1 cellular context compared by ENCODE assay signal in the genomic region with DNA sequence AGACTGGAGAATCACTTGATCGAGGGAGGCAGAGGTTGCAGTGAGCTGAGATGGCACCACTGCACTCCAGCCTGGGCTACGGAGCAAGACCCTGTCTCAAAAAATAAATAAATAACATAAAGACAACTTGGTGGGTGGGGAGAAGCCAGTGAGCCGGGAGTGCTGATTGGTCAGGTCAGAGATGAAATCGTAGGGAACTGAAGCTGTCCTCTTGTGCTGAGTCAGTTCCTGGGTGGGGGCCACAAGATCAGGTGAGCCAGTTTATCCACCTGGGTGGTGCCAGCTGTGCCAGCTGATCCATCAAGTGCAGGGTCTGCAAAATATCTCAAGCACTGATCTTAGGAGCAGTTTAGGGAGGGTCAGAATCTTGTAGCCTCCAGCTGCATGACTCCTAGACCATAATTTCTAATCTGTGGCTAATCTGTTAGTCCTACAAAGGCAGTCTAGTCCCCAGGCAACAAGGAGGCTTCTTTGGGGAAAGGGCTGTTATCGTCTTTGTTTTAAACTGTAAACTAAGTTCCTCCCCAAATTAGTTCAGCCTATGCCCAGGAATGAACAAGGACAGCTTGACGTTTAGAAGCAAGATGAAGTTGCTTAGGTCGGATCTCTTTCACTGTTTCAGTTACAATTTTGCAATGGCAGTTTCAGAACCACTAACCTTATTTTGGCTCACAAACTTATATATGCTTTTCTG.
TF ChIP-seq lines count a peak whose summit lies in the region.
"Not testable (repeated sequence)": the region's sequence is repeated elsewhere in the genome, so short reads cannot be mapped to it uniquely, and the experiment has no call there.

No MANE protein-coding gene starts in this region.

TF ChIP-seq in K562, 482 proteins besides CTCF, POLR2A, EP300 and RAD21 (continued from another document and continues in another):
- TF ChIP-seq, protein P1, sequence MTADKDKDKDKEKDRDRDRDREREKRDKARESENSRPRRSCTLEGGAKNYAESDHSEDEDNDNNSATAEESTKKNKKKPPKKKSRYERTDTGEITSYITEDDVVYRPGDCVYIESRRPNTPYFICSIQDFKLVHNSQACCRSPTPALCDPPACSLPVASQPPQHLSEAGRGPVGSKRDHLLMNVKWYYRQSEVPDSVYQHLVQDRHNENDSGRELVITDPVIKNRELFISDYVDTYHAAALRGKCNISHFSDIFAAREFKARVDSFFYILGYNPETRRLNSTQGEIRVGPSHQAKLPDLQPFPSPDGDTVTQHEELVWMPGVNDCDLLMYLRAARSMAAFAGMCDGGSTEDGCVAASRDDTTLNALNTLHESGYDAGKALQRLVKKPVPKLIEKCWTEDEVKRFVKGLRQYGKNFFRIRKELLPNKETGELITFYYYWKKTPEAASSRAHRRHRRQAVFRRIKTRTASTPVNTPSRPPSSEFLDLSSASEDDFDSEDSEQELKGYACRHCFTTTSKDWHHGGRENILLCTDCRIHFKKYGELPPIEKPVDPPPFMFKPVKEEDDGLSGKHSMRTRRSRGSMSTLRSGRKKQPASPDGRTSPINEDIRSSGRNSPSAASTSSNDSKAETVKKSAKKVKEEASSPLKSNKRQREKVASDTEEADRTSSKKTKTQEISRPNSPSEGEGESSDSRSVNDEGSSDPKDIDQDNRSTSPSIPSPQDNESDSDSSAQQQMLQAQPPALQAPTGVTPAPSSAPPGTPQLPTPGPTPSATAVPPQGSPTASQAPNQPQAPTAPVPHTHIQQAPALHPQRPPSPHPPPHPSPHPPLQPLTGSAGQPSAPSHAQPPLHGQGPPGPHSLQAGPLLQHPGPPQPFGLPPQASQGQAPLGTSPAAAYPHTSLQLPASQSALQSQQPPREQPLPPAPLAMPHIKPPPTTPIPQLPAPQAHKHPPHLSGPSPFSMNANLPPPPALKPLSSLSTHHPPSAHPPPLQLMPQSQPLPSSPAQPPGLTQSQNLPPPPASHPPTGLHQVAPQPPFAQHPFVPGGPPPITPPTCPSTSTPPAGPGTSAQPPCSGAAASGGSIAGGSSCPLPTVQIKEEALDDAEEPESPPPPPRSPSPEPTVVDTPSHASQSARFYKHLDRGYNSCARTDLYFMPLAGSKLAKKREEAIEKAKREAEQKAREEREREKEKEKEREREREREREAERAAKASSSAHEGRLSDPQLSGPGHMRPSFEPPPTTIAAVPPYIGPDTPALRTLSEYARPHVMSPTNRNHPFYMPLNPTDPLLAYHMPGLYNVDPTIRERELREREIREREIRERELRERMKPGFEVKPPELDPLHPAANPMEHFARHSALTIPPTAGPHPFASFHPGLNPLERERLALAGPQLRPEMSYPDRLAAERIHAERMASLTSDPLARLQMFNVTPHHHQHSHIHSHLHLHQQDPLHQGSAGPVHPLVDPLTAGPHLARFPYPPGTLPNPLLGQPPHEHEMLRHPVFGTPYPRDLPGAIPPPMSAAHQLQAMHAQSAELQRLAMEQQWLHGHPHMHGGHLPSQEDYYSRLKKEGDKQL (CRISPR knock-in tag; IDR thresholded peaks at IDR 0.05; ENCODE audit: borderline replicate concordance) = 0 out of 2 replicates have a peak, but pooled peaks have one; percentile 28
- TF ChIP-seq POLR2H (tag; IDR thresholded peaks at IDR 0.05; ENCODE audit: low read depth) (0 out of 2 replicates have a peak, but pooled peaks have one; percentile 48), HDAC2 (IDR thresholded peaks at IDR 0.05) (peak; percentile 59; the same call in 1 of the 2 replicates), DMBX1 (CRISPR knock-in tag; IDR thresholded peaks at IDR 0.05; ENCODE audit: borderline replicate concordance) (peak; percentile 78), CBFA2T3 (IDR thresholded peaks at IDR 0.05) (peak; percentile 65), ATF1 (tag; IDR thresholded peaks at IDR 0.05) (peak; percentile 40; the same call in 1 of the 2 replicates), ZNF175 (CRISPR knock-in tag; IDR thresholded peaks at IDR 0.05; ENCODE audit: low read depth) (peak; percentile 68; the same call in 1 of the 2 replicates), GATA2 (CRISPR knock-in tag; IDR thresholded peaks at IDR 0.05) (peak; percentile 83), ETV5 (CRISPR knock-in tag; IDR thresholded peaks at IDR 0.05; ENCODE audit: low read depth) (peak; percentile 51; the same call in 1 of the 2 replicates), NFRKB (IDR thresholded peaks at IDR 0.05; ENCODE audit: low read depth) (peak; percentile 56), ZNF395 (CRISPR knock-in tag; IDR thresholded peaks at IDR 0.05) (peak; percentile 78), MAFF (IDR thresholded peaks at IDR 0.05; ENCODE audit: low read length) (peak; percentile 41; the same call in 1 of the 2 replicates), NFYB (IDR thresholded peaks at IDR 0.05; ENCODE audit: extremely low read depth, insufficient read length) (peak; percentile 45), MAFG (tag; conservative IDR thresholded peaks at IDR 0.05) (peak; percentile 81), NFE2 (IDR thresholded peaks at IDR 0.05; ENCODE audit: low read depth) (peak; percentile 86), BRD9 (IDR thresholded peaks at IDR 0.05; ENCODE audit: low read depth, partially characterized antibody) (peak; percentile 75), CREM (IDR thresholded peaks at IDR 0.05; ENCODE audit: low read depth) (0 out of 2 replicates have a peak, but pooled peaks have one; percentile 24), TRIM24 (IDR thresholded peaks at IDR 0.05) (0 out of 4 replicates have a peak, but pooled peaks of 1 of the 2 experiments have one; percentile 30), ADNP (tag; IDR thresholded peaks at IDR 0.05) (0 out of 2 replicates have a peak, but pooled peaks have one; percentile 43), CSDE1 (IDR thresholded peaks at IDR 0.05) (0 out of 4 replicates have a peak, but pooled peaks of 1 of the 2 experiments have one; percentile 24), NBN (IDR thresholded peaks at IDR 0.05; ENCODE audit: low read depth) (peak; percentile 16; the same call in 1 of the 2 replicates), ETV1 (tag; conservative IDR thresholded peaks at IDR 0.05; ENCODE audit: low read depth) (peak; percentile 30; the same call in 1 of the 2 replicates), SMARCA4 (IDR thresholded peaks at IDR 0.05) (peak; percentile 80), FOXK2 (conservative IDR thresholded peaks at IDR 0.05 in 1 of 2, IDR thresholded peaks at IDR 0.05 in 1 of 2; ENCODE audit: low read depth in 2 of 2) (peak in 1 of 2 experiments; percentile 12; a peak in 1 of 4 replicates), RFX1 (IDR thresholded peaks at IDR 0.05) (peak; percentile 71), TCF3 (CRISPR knock-in tag; IDR thresholded peaks at IDR 0.05) (peak; percentile 67), CBFA2T2 (conservative IDR thresholded peaks at IDR 0.05) (peak; percentile 61), ATF7 (IDR thresholded peaks at IDR 0.05) (peak; percentile 55; the same call in 1 of the 2 replicates), ARNT (IDR thresholded peaks at IDR 0.05) (0 out of 4 replicates have a peak, but pooled peaks of 1 of the 2 experiments have one; percentile 39), NFIC (IDR thresholded peaks at IDR 0.05) (peak; percentile 51; the same call in 1 of the 2 replicates), ELF2 (CRISPR knock-in tag; IDR thresholded peaks at IDR 0.05) (0 out of 2 replicates have a peak, but pooled peaks have one; percentile 49), MTA3 (IDR thresholded peaks at IDR 0.05; ENCODE audit: borderline replicate concordance) (peak; percentile 82), ZNF583 (CRISPR knock-in tag; IDR thresholded peaks at IDR 0.05) (peak; percentile 63), KLF16 (IDR thresholded peaks at IDR 0.05) (0 out of 2 replicates have a peak, but pooled peaks have one; percentile 53), HDGF (IDR thresholded peaks at IDR 0.05) (peak; percentile 45; the same call in 1 of the 2 replicates), GATAD2B (IDR thresholded peaks at IDR 0.05; ENCODE audit: borderline replicate concordance) (peak; percentile 76; the same call in 1 of the 2 replicates), PBX2 (tag; conservative IDR thresholded peaks at IDR 0.05; ENCODE audit: low read depth) (peak; percentile 21), CXXC5 (CRISPR knock-in tag; IDR thresholded peaks at IDR 0.05) (peak; percentile 65), SIN3B (IDR thresholded peaks at IDR 0.05; ENCODE audit: low read depth) (peak; percentile 19; the same call in 1 of the 2 replicates), SMARCC2 (IDR thresholded peaks at IDR 0.05; ENCODE audit: low read depth) (peak; percentile 65), ZNF444 (CRISPR knock-in tag; IDR thresholded peaks at IDR 0.05) (peak; percentile 35; the same call in 1 of the 2 replicates), MTA2 (IDR thresholded peaks at IDR 0.05; ENCODE audit: low read depth) (peak; percentile 50; the same call in 1 of the 2 replicates), C11orf30 (IDR thresholded peaks at IDR 0.05; ENCODE audit: low read depth) (peak; percentile 95), ARID1B (IDR thresholded peaks at IDR 0.05) (peak; percentile 80), CTBP1 (IDR thresholded peaks at IDR 0.05; ENCODE audit: borderline replicate concordance) (peak; percentile 72; the same call in 1 of the 2 replicates), TBL1XR1 (IDR thresholded peaks at IDR 0.05; ENCODE audit: low read length in 2 of 2) (peak in 1 of 2 experiments; percentile 7; a peak in 1 of 4 replicates), RCOR1 (IDR thresholded peaks at IDR 0.05; ENCODE audit: borderline replicate concordance in 1 of 2, low read depth in 2 of 2, low read length in 2 of 2) (0 out of 4 replicates have a peak, but pooled peaks of 1 of the 2 experiments have one; percentile 2)
- TF ChIP-seq, protein P2, sequence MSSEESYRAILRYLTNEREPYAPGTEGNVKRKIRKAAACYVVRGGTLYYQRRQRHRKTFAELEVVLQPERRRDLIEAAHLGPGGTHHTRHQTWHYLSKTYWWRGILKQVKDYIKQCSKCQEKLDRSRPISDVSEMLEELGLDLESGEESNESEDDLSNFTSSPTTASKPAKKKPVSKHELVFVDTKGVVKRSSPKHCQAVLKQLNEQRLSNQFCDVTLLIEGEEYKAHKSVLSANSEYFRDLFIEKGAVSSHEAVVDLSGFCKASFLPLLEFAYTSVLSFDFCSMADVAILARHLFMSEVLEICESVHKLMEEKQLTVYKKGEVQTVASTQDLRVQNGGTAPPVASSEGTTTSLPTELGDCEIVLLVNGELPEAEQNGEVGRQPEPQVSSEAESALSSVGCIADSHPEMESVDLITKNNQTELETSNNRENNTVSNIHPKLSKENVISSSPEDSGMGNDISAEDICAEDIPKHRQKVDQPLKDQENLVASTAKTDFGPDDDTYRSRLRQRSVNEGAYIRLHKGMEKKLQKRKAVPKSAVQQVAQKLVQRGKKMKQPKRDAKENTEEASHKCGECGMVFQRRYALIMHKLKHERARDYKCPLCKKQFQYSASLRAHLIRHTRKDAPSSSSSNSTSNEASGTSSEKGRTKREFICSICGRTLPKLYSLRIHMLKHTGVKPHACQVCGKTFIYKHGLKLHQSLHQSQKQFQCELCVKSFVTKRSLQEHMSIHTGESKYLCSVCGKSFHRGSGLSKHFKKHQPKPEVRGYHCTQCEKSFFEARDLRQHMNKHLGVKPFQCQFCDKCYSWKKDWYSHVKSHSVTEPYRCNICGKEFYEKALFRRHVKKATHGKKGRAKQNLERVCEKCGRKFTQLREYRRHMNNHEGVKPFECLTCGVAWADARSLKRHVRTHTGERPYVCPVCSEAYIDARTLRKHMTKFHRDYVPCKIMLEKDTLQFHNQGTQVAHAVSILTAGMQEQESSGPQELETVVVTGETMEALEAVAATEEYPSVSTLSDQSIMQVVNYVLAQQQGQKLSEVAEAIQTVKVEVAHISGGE (CRISPR knock-in tag; IDR thresholded peaks at IDR 0.05) = peak in 1 of 3 experiments; percentile 70; a peak in 2 of 6 replicates
- not testable (repeated sequence) for TF ChIP-seq ATF1 (CRISPR knock-in tag; IDR thresholded peaks at IDR 0.05); PBX2 (CRISPR knock-in tag; IDR thresholded peaks at IDR 0.05; ENCODE audit: low read depth)
- TF ChIP-seq, protein P3, sequence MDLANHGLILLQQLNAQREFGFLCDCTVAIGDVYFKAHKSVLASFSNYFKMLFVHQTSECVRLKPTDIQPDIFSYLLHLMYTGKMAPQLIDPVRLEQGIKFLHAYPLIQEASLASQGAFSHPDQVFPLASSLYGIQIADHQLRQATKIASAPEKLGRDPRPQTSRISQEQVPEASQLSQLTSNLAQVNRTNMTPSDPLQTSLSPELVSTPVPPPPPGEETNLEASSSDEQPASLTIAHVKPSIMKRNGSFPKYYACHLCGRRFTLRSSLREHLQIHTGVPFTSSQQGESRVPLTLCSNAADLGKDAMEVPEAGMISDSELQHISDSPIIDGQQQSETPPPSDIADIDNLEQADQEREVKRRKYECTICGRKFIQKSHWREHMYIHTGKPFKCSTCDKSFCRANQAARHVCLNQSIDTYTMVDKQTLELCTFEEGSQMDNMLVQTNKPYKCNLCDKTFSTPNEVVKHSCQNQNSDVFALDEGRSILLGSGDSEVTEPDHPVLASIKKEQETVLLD (IDR thresholded peaks at IDR 0.05) = 0 out of 2 replicates have a peak, but pooled peaks have one; percentile 49
- TF ChIP-seq, protein P4, sequence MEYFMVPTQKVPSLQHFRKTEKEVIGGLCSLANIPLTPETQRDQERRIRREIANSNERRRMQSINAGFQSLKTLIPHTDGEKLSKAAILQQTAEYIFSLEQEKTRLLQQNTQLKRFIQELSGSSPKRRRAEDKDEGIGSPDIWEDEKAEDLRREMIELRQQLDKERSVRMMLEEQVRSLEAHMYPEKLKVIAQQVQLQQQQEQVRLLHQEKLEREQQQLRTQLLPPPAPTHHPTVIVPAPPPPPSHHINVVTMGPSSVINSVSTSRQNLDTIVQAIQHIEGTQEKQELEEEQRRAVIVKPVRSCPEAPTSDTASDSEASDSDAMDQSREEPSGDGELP (CRISPR knock-in tag; IDR thresholded peaks at IDR 0.05; ENCODE audit: borderline replicate concordance) = peak; percentile 65
